Comparison of ENCODE assay signal across 8 cellular contexts in genomic region chr11:46537851-46538295, GRCh38. TPM values are rescaled to one million over a fixed set of nuclear protein-coding genes. Genes with fewer than 3 reads are reported as not detected.
DNase-seq lines count a peak whose midpoint lies in the region; ATAC-seq and TF ChIP-seq lines count a peak whose summit lies in the region.

No MANE protein-coding gene starts in this region.

- no peak overlapping the region for H3K4me3 ChIP-seq in NB4 (ENCODE audit: low read depth, low read length)
- H3K4me3 ChIP-seq in SJCRH30 = no peak overlapping the region
- H3K4me3 ChIP-seq in ovary = no peak overlapping the region
- no peak overlapping the region for H3K4me3 ChIP-seq in vagina

- no peaks in the 10 kb centered on the region for H3K9me3 ChIP-seq in SJCRH30 (replicated peaks)
- H3K9me3 ChIP-seq in ovary = no peaks in the 10 kb centered on the region
- H3K9me3 ChIP-seq in vagina = no peaks in the 10 kb centered on the region

- H3K36me3 ChIP-seq in SJCRH30 = peaks cover 16% of the 10 kb centered on the region
- no peaks in the 10 kb centered on the region for H3K36me3 ChIP-seq in ovary
- H3K36me3 ChIP-seq in vagina = peaks cover 9 to 22% of the 10 kb centered on the region in 2 donors

- no peak for TF ChIP-seq EP300 in ovary (IDR thresholded peaks at IDR 0.05)

- 55 to 59% (median 59%) methylated on average over 3 of the region's 3 CpGs for WGBS in ovary, 3 donors

- no peaks in the 10 kb centered on the region for H3K27me3 ChIP-seq in SJCRH30
- no peaks in the 10 kb centered on the region for H3K27me3 ChIP-seq in ovary
- H3K27me3 ChIP-seq in vagina = no peaks in the 10 kb centered on the region

- DNase-seq in A172 (ENCODE audit: low spot score) (peak; percentile 85), NB4 (ENCODE audit: low read depth) (peak; percentile 83), SJCRH30 (peak; percentile 76 to 96), germinal center (ENCODE audit: low spot score) (peak; percentile 75), ovary (peak; percentile 45 to 65 (median 62)), vagina (ENCODE audit: extremely low spot score in 2 of 2) (no peak)
- peak; percentile 60 for DNase-seq in activated naive CD4-positive, alpha-beta T cell treated with Interleukin-2 at 50 U/mL for 16 hours

- no peak for TF ChIP-seq POLR2A in NB4 (IDR thresholded peaks at IDR 0.05; ENCODE audit: extremely low read depth, insufficient read length)
- no peak for TF ChIP-seq POLR2A in ovary (IDR thresholded peaks at IDR 0.05)
- no peak for TF ChIP-seq POLR2A in vagina (IDR thresholded peaks at IDR 0.05)

- H3K4me1 ChIP-seq in SJCRH30 (no peaks in the 10 kb centered on the region), ovary (ENCODE audit: insufficient read depth) (no peaks in the 10 kb centered on the region), vagina (peaks cover 21% of the 10 kb centered on the region)

- TF ChIP-seq CTCF in NB4 (IDR thresholded peaks at IDR 0.05; ENCODE audit: low read depth, low read length) (peak; percentile 94), ovary (IDR thresholded peaks at IDR 0.05) (peak; percentile 54 to 79 (median 72)), vagina (IDR thresholded peaks at IDR 0.05) (peak; percentile 42 to 74 (median 64))

- H3K27ac ChIP-seq in SJCRH30 (no peak overlapping the region), ovary (no peak overlapping the region), vagina (no peak overlapping the region)

- ATAC-seq in GM18517 (IDR thresholded peaks at IDR 0.05; ENCODE audit: unreplicated experiment) = peak; percentile 66

- intact Hi-C loops in ovary (cut with DNase I) (loop anchor here in 3 of 4 donors (2.0 to 5.0 kb wide), 2 partner anchors 149 to 151 kb away; no protein-coding TSS in a partner anchor), vagina (cut with DNase I) (no loop called here)

RNA-seq across cellular contexts. Expression of gene AMBRA1, which starts 56.0 kb away (rescaled TPM):
- 27.3 and 44.3 TPM in 2 replicates for total RNA-seq in A172 (2014; rRNA removed; shearing (Covaris generic))
- total RNA-seq in SJCRH30 (2014; rRNA removed; shearing (Covaris generic)) = 23.1 and 23.4 TPM in 2 replicates
- total RNA-seq in ovary = 10 to 100 TPM; 22.3 to 38.1 (median 34.4) TPM
- polyA plus RNA-seq in ovary = 10 to 100 TPM; 18.7 to 22.0 TPM
- total RNA-seq in vagina = 40.0 TPM

Comparison
In these comparisons a context has a peak if more than half of its experiments do, and no peak if none do; other contexts are left out.
1. DNase-seq: peak in A172 (single experiment), NB4 (single experiment), SJCRH30 (2 of 2), activated naive CD4-positive, alpha-beta T cell treated with Interleukin-2 at 50 U/mL for 16 hours (single experiment), germinal center (single experiment) and ovary (5 of 5); none in vagina (0 of 2).
2. Peak in every context shown above with its lines, with median percentiles within 50 percentile points of each other: CTCF ChIP-seq.